In genomic region chr12:55926738-55927587, GRCh38 we compare ENCODE assay signal across 8 cellular contexts. TPM values are rescaled to one million over a fixed set of nuclear protein-coding genes. Genes with fewer than 3 reads are reported as not detected.
DNase-seq lines count a peak whose midpoint lies in the region; ATAC-seq and TF ChIP-seq lines count a peak whose summit lies in the region.

No MANE protein-coding gene starts in this region.

- H3K36me3 Mint-ChIP-seq in immature natural killer cell = peaks cover 3 to 4% (median 4%) of the 10 kb centered on the region in 3 donors

- POLR2A ChIA-PET in AG04449 (lab: Yijun Ruan, JAX) = interaction anchor here (0.5 to 1.4 kb wide), 7 partner anchors 42 to 121 kb away, joined by 3 to 6 read pairs (median 3); partner anchors contain the start of genes DNAJC14, ORMDL2, RAB5B and SARNP

- H3K4me3 ChIP-seq in AG04449 (ENCODE audit: low read depth, low read length) (peak overlapping the region; percentile 84), WERI-Rb-1 (ENCODE audit: low read depth, low read length) (peak overlapping the region; percentile 79), mammary epithelial cell (replicated peaks in 1 of 3; ENCODE audit: insufficient read depth in 1 of 3, low read depth in 2 of 3, low read length in 3 of 3) (peak overlapping the region; percentile 70 to 92 (median 77))

- peaks cover 41% of the 10 kb centered on the region for H3K4me1 ChIP-seq in mammary epithelial cell (ENCODE audit: insufficient read depth, low read length)

- dilution Hi-C loops in mammary epithelial cell (cut with HindIII; ENCODE audit: low sequenced_read_pairs) = loop anchor here (5.0 kb wide), 1 partner anchor 105 kb away; no protein-coding TSS in a partner anchor

- in situ Hi-C loops in mammary epithelial cell (cut with MboI; ENCODE audit: low sequenced_read_pairs in 2 of 2) = loop anchor here in 1 of 2 donors (10.0 kb wide), 1 partner anchor 102 kb away; the partner anchor contains the start of gene DNAJC14

- DNase-seq in AG04449 (ENCODE audit: low read depth, low spot score) = peak; percentile 60
- peak; percentile 82 for DNase-seq in NCI-H2196 treated with DMSO at 0.1 percent for 48 hours (lab: John Stamatoyannopoulos, UW; ENCODE audit: unreplicated experiment)
- DNase-seq in WERI-Rb-1 = peak; percentile 91
- DNase-seq in mammary epithelial cell = peak; percentile 91
- peak; percentile 80 to 83 (median 82) for DNase-seq in immature natural killer cell
- peak; percentile 80 for DNase-seq in smooth muscle cell of the brain vasculature (ENCODE audit: low read depth, low spot score)

- H3K9ac ChIP-seq in mammary epithelial cell (ENCODE audit: insufficient read depth, low read length) = peak overlapping the region; percentile 97

- WGBS in mammary epithelial cell (ENCODE audit: low coverage, missing lambda C conversion rate) = 1% methylated on average over 19 of the region's 42 CpGs

- peaks cover 10 to 17% (median 14%) of the 10 kb centered on the region in 3 donors for H3K27me3 Mint-ChIP-seq in immature natural killer cell (ENCODE audit: low read depth in 3 of 3)

- H3K4me3 Mint-ChIP-seq in immature natural killer cell = peak overlapping the region; percentile 97 to 100 (median 98)

- peak overlapping the region; percentile 80 for H3K4me2 ChIP-seq in mammary epithelial cell (ENCODE audit: insufficient read depth, low read depth, low read length)

- H3K36me3 ChIP-seq in WERI-Rb-1 (peaks cover 13% of the 10 kb centered on the region; the same call in 1 of the 2 replicates), mammary epithelial cell (ENCODE audit: insufficient read depth, low read length) (peaks cover 2% of the 10 kb centered on the region)

- H3K79me2 ChIP-seq in mammary epithelial cell (ENCODE audit: insufficient read depth, low read length) = peaks cover 72% of the 10 kb centered on the region

- H3K27ac ChIP-seq in WERI-Rb-1 (peak overlapping the region; percentile 88), mammary epithelial cell (ENCODE audit: insufficient read depth, low read depth, low read length) (peak overlapping the region; percentile 83)

- ATAC-seq in GM18870 (IDR thresholded peaks at IDR 0.05; ENCODE audit: unreplicated experiment) (peak; percentile 42), HG03135 (IDR thresholded peaks at IDR 0.05; ENCODE audit: unreplicated experiment) (peak; percentile 47)

- no peaks in the 10 kb centered on the region for H3K9me3 Mint-ChIP-seq in immature natural killer cell

- H3K27ac Mint-ChIP-seq in immature natural killer cell = peak overlapping the region; percentile 93 to 98 (median 97)

- CTCF ChIA-PET in AG04449 (lab: Yijun Ruan, JAX) = interaction anchor here (0.8 to 5.6 kb wide), 31 partner anchors 10 to 197 kb away, joined by 3 to 92 read pairs (median 5); partner anchors contain the start of genes DNAJC14, MMP19, ORMDL2 and SARNP
- CTCF ChIA-PET in mammary epithelial cell (lab: Charles Lee; ENCODE audit: low non-redundant PET) = interaction anchor here (0.6 to 0.7 kb wide), 2 partner anchors 1073 to 1601 kb away, joined by 3 to 22 read pairs; partner anchors contain the start of gene MUCL1

- no TSS peak for BruUV-seq in mammary epithelial cell (replicated peaks; lab: Mats Ljungman, UMichigan)

- peaks cover 62 to 75% of the 10 kb centered on the region in 2 donors for H3K4me1 Mint-ChIP-seq in immature natural killer cell

- intact Hi-C loops in mammary epithelial cell (cut with micrococcal nuclease) = loop anchor here (1.0 kb wide), 1 partner anchor 13 kb away; no protein-coding TSS in a partner anchor

- peak overlapping the region; percentile 88 for H2AFZ ChIP-seq in mammary epithelial cell (ENCODE audit: low read depth, low read length)

- H3K9me3 ChIP-seq in WERI-Rb-1 (ENCODE audit: severe bottlenecking) (no peaks in the 10 kb centered on the region), mammary epithelial cell (replicated peaks; ENCODE audit: insufficient read depth, low read length) (no peaks in the 10 kb centered on the region)

- no peaks in the 10 kb centered on the region for H3K27me3 ChIP-seq in WERI-Rb-1 (ENCODE audit: insufficient read depth, low read depth, severe bottlenecking)
- no peaks in the 10 kb centered on the region for H3K27me3 ChIP-seq in mammary epithelial cell (ENCODE audit: insufficient read depth, low read length)

- TF ChIP-seq CTCF in AG04449 (IDR thresholded peaks at IDR 0.05; ENCODE audit: insufficient read depth, low read length, missing control alignments) = peak; percentile 80
- TF ChIP-seq CTCF in WERI-Rb-1 (IDR thresholded peaks at IDR 0.05; ENCODE audit: low read depth, low read length) = peak; percentile 72
- peak; percentile 41 to 82 for TF ChIP-seq CTCF in mammary epithelial cell (conservative IDR thresholded peaks at IDR 0.05 in 1 of 2, IDR thresholded peaks at IDR 0.05 in 1 of 2; ENCODE audit: extremely low read depth in 1 of 2, insufficient read depth in 1 of 2, low read depth in 1 of 2, low read length in 2 of 2)

- H4K20me1 ChIP-seq in mammary epithelial cell (ENCODE audit: insufficient read depth, low read length) = no peaks in the 10 kb centered on the region

RNA-seq across cellular contexts. Expression of gene PYM1, which starts 0.7 kb away (rescaled TPM):
- 10 to 100 TPM; 37.2 to 38.0 TPM for total RNA-seq in mammary epithelial cell
- 47.8 TPM for polyA plus RNA-seq in mammary epithelial cell
- 28.7 TPM for polyA minus RNA-seq in mammary epithelial cell
- 10 to 100 TPM; 41.2 to 66.3 (median 54.2) TPM for polyA plus RNA-seq in immature natural killer cell

RNA-seq across cellular contexts. Expression of gene DGKA, which starts 4.0 kb away (rescaled TPM):
- total RNA-seq in mammary epithelial cell = 100 to 1,000 TPM; 204 to 378 TPM
- polyA plus RNA-seq in mammary epithelial cell (195 TPM), immature natural killer cell (10 to 100 TPM; 14.9 to 38.1 (median 19.7) TPM)
- polyA minus RNA-seq in mammary epithelial cell = 263 TPM

RNA-seq across cellular contexts. Expression of gene PMEL, which starts 38.9 kb away (rescaled TPM):
- 1 to 10 TPM in 1 of 2 donors, under 1 TPM in 1; 0.67 to 1.9 TPM for total RNA-seq in mammary epithelial cell
- polyA plus RNA-seq in mammary epithelial cell (1.4 TPM), immature natural killer cell (under 1 TPM in 1 of 3 donors, not detected in 2; 0.44 TPM)
- not detected for polyA minus RNA-seq in mammary epithelial cell

RNA-seq across cellular contexts. Expression of gene CDK2, which starts 39.7 kb away (rescaled TPM):
- total RNA-seq in mammary epithelial cell = 10 to 100 TPM; 17.5 to 54.9 TPM
- polyA plus RNA-seq in mammary epithelial cell = 50.0 TPM
- 154 TPM for polyA minus RNA-seq in mammary epithelial cell
- 10 to 100 TPM; 11.6 to 27.7 (median 13.4) TPM for polyA plus RNA-seq in immature natural killer cell

RNA-seq across cellular contexts. Expression of gene RAB5B, which starts 46.9 kb away (rescaled TPM):
- total RNA-seq in mammary epithelial cell = 10 to 100 TPM; 79.4 to 92.5 TPM
- polyA plus RNA-seq in mammary epithelial cell = 87.1 TPM
- 153 TPM for polyA minus RNA-seq in mammary epithelial cell
- 10 to 100 TPM; 54.6 to 80.6 (median 76.9) TPM for polyA plus RNA-seq in immature natural killer cell

Comparison
In these comparisons a context has a peak if more than half of its experiments do, and no peak if none do; other contexts are left out.
1. Peak in every context shown above with its lines: DNase-seq, ATAC-seq, H3K4me3 ChIP-seq and H3K27ac ChIP-seq.